ENCODE assay signal across 1 cellular context in the genomic region with DNA sequence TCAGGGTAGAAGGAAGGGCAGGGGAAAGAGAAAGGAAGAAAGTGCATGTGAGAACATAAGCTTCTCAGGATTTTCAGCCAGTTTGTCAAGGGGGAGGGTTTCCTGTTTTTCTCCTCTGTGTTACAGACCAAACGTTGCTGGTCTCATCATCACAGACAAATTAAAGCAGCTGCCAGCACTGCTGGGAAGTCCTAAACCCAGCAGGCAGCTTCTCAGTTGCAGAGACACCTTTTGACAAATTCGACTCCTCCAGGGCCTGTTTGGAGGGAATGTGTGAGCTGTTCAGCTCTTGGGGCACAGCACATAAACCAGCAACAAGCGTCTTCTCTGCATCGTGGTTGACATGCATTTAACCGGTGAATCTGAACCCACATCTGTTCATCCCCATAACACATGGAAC.
A peak's percentile ranks its signal among the peaks of the same experiment; 100 is the strongest.
TF ChIP-seq lines count a peak whose summit lies in the region.

No MANE protein-coding gene starts in this region.

TF ChIP-seq in K562, 482 proteins besides CTCF, POLR2A, EP300 and RAD21:
- TF ChIP-seq, protein P1, sequence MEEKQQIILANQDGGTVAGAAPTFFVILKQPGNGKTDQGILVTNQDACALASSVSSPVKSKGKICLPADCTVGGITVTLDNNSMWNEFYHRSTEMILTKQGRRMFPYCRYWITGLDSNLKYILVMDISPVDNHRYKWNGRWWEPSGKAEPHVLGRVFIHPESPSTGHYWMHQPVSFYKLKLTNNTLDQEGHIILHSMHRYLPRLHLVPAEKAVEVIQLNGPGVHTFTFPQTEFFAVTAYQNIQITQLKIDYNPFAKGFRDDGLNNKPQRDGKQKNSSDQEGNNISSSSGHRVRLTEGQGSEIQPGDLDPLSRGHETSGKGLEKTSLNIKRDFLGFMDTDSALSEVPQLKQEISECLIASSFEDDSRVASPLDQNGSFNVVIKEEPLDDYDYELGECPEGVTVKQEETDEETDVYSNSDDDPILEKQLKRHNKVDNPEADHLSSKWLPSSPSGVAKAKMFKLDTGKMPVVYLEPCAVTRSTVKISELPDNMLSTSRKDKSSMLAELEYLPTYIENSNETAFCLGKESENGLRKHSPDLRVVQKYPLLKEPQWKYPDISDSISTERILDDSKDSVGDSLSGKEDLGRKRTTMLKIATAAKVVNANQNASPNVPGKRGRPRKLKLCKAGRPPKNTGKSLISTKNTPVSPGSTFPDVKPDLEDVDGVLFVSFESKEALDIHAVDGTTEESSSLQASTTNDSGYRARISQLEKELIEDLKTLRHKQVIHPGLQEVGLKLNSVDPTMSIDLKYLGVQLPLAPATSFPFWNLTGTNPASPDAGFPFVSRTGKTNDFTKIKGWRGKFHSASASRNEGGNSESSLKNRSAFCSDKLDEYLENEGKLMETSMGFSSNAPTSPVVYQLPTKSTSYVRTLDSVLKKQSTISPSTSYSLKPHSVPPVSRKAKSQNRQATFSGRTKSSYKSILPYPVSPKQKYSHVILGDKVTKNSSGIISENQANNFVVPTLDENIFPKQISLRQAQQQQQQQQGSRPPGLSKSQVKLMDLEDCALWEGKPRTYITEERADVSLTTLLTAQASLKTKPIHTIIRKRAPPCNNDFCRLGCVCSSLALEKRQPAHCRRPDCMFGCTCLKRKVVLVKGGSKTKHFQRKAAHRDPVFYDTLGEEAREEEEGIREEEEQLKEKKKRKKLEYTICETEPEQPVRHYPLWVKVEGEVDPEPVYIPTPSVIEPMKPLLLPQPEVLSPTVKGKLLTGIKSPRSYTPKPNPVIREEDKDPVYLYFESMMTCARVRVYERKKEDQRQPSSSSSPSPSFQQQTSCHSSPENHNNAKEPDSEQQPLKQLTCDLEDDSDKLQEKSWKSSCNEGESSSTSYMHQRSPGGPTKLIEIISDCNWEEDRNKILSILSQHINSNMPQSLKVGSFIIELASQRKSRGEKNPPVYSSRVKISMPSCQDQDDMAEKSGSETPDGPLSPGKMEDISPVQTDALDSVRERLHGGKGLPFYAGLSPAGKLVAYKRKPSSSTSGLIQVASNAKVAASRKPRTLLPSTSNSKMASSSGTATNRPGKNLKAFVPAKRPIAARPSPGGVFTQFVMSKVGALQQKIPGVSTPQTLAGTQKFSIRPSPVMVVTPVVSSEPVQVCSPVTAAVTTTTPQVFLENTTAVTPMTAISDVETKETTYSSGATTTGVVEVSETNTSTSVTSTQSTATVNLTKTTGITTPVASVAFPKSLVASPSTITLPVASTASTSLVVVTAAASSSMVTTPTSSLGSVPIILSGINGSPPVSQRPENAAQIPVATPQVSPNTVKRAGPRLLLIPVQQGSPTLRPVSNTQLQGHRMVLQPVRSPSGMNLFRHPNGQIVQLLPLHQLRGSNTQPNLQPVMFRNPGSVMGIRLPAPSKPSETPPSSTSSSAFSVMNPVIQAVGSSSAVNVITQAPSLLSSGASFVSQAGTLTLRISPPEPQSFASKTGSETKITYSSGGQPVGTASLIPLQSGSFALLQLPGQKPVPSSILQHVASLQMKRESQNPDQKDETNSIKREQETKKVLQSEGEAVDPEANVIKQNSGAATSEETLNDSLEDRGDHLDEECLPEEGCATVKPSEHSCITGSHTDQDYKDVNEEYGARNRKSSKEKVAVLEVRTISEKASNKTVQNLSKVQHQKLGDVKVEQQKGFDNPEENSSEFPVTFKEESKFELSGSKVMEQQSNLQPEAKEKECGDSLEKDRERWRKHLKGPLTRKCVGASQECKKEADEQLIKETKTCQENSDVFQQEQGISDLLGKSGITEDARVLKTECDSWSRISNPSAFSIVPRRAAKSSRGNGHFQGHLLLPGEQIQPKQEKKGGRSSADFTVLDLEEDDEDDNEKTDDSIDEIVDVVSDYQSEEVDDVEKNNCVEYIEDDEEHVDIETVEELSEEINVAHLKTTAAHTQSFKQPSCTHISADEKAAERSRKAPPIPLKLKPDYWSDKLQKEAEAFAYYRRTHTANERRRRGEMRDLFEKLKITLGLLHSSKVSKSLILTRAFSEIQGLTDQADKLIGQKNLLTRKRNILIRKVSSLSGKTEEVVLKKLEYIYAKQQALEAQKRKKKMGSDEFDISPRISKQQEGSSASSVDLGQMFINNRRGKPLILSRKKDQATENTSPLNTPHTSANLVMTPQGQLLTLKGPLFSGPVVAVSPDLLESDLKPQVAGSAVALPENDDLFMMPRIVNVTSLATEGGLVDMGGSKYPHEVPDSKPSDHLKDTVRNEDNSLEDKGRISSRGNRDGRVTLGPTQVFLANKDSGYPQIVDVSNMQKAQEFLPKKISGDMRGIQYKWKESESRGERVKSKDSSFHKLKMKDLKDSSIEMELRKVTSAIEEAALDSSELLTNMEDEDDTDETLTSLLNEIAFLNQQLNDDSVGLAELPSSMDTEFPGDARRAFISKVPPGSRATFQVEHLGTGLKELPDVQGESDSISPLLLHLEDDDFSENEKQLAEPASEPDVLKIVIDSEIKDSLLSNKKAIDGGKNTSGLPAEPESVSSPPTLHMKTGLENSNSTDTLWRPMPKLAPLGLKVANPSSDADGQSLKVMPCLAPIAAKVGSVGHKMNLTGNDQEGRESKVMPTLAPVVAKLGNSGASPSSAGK (IDR thresholded peaks at IDR 0.05): 0 out of 2 replicates have a peak, but pooled peaks have one; percentile 22
- TF ChIP-seq, protein P2, sequence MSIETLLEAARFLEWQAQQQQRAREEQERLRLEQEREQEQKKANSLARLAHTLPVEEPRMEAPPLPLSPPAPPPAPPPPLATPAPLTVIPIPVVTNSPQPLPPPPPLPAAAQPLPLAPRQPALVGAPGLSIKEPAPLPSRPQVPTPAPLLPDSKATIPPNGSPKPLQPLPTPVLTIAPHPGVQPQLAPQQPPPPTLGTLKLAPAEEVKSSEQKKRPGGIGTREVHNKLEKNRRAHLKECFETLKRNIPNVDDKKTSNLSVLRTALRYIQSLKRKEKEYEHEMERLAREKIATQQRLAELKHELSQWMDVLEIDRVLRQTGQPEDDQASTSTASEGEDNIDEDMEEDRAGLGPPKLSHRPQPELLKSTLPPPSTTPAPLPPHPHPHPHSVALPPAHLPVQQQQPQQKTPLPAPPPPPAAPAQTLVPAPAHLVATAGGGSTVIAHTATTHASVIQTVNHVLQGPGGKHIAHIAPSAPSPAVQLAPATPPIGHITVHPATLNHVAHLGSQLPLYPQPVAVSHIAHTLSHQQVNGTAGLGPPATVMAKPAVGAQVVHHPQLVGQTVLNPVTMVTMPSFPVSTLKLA (conservative IDR thresholded peaks at IDR 0.05): peak in 1 of 2 experiments; percentile 40; a peak in 1 of 4 replicates
- TF ChIP-seq, protein P3, sequence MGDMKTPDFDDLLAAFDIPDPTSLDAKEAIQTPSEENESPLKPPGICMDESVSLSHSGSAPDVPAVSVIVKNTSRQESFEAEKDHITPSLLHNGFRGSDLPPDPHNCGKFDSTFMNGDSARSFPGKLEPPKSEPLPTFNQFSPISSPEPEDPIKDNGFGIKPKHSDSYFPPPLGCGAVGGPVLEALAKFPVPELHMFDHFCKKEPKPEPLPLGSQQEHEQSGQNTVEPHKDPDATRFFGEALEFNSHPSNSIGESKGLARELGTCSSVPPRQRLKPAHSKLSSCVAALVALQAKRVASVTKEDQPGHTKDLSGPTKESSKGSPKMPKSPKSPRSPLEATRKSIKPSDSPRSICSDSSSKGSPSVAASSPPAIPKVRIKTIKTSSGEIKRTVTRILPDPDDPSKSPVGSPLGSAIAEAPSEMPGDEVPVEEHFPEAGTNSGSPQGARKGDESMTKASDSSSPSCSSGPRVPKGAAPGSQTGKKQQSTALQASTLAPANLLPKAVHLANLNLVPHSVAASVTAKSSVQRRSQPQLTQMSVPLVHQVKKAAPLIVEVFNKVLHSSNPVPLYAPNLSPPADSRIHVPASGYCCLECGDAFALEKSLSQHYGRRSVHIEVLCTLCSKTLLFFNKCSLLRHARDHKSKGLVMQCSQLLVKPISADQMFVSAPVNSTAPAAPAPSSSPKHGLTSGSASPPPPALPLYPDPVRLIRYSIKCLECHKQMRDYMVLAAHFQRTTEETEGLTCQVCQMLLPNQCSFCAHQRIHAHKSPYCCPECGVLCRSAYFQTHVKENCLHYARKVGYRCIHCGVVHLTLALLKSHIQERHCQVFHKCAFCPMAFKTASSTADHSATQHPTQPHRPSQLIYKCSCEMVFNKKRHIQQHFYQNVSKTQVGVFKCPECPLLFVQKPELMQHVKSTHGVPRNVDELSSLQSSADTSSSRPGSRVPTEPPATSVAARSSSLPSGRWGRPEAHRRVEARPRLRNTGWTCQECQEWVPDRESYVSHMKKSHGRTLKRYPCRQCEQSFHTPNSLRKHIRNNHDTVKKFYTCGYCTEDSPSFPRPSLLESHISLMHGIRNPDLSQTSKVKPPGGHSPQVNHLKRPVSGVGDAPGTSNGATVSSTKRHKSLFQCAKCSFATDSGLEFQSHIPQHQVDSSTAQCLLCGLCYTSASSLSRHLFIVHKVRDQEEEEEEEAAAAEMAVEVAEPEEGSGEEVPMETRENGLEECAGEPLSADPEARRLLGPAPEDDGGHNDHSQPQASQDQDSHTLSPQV (IDR thresholded peaks at IDR 0.05): 0 out of 2 replicates have a peak, but pooled peaks have one; percentile 29
- TF ChIP-seq, protein P4, sequence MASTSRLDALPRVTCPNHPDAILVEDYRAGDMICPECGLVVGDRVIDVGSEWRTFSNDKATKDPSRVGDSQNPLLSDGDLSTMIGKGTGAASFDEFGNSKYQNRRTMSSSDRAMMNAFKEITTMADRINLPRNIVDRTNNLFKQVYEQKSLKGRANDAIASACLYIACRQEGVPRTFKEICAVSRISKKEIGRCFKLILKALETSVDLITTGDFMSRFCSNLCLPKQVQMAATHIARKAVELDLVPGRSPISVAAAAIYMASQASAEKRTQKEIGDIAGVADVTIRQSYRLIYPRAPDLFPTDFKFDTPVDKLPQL (IDR thresholded peaks at IDR 0.05; ENCODE audit: extremely low read depth, insufficient read length): no peak
- TF ChIP-seq ZFX (CRISPR knock-in tag; IDR thresholded peaks at IDR 0.05): no peak
